ENCODE assay signal across 8 cellular contexts in the genomic region with DNA sequence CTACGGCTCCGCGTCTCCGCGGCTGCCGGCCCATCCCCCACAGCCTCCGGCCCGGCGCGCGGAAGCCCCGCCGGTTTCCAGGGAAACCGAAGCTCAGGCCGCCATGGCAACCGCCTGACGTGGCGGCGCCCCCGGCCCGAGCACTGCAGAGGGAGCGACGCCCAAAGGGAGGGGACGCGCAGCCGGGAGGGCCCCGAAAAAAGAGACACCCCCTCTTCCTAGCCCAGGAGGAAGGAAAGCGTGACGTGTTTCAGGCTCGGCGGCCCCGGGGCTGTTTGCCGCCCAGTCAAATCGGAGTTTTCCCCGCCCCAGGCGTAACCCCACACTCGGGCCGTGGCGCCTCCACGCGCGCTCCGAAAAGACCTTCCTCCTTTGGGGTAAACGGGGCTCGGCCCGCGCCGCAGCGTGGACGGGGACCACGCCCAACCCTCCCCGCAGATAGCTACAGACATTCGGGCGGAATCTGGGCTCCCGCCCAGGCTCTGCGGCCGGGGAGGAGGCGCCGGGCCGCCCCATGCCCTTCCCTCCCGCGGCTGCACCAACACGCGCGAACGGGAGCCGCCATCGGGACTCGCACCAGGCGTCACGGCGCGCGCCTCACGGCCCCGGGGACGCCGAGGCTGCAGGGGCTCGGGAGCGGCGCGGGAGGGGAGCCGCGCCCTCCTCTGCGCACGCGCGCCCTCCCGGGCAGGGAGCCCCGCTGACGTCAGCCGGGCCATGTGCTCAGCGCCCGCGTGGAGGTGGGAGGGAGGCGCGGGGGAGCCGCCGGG. TPM values are rescaled to one million over a fixed set of nuclear protein-coding genes. Genes with fewer than 3 reads are reported as not detected.
DNase-seq lines count a peak whose midpoint lies in the region; ATAC-seq and TF ChIP-seq lines count a peak whose summit lies in the region.

No MANE protein-coding gene starts in this region.

- peak overlapping the region; percentile 72 to 87 (median 78) for H3K4me3 ChIP-seq in right lobe of liver

- peaks cover 0 to 33% (median 18%) of the 10 kb centered on the region in 4 donors for H3K4me1 ChIP-seq in right lobe of liver

- ATAC-seq in GM19023 (IDR thresholded peaks at IDR 0.05; ENCODE audit: unreplicated experiment) (peak; percentile 36), HG03175 (IDR thresholded peaks at IDR 0.05; ENCODE audit: unreplicated experiment) (peak; percentile 45), right lobe of liver (peak; percentile 47 to 68 (median 61))

- H3K27me3 ChIP-seq in right lobe of liver, result no peaks in the 10 kb centered on the region

- no peaks in the 10 kb centered on the region for H3K36me3 ChIP-seq in right lobe of liver

- H3K9me3 ChIP-seq in right lobe of liver, result no peaks in the 10 kb centered on the region

- no peak for TF ChIP-seq CTCF in right lobe of liver (IDR thresholded peaks at IDR 0.05)

- peak; percentile 77 for TF ChIP-seq POLR2A in right lobe of liver (IDR thresholded peaks at IDR 0.05)

- WGBS in right lobe of liver (ENCODE audit: insufficient coverage, low coverage, low lambda C conversion rate, missing lambda C conversion rate), result 0% methylated on average over 7 of the region's 99 CpGs

- peak; percentile 21 to 30 for DNase-seq in AML-193 (lab: John Stamatoyannopoulos, UW)
- DNase-seq in NCI-H510A treated with DMSO at 0.1 percent for 48 hours (lab: John Stamatoyannopoulos, UW), result peak; percentile 61
- peak; percentile 87 to 92 for DNase-seq in activated CD4-positive, alpha-beta T cell treated with anti-CD3 and anti-CD28 coated beads, Interleukin-2, amount 50 U/mL, for 4 hours
- DNase-seq in dermis blood vessel endothelial cell, result peak; percentile 92
- DNase-seq in right lobe of liver, result peak; percentile 94 to 95 (median 95)
- DNase-seq in stimulated activated CD4-positive, alpha-beta T cell treated with anti-CD3 and anti-CD28 coated beads, Interleukin-4, amount 100 ng/mL, for 1 hour, result peak; percentile 90

- intact Hi-C loops in right lobe of liver (cut with DNase I), result no loop called here

- H3K27ac ChIP-seq in right lobe of liver, result peak overlapping the region; percentile 90 to 99 (median 98)

RNA-seq across cellular contexts. Expression of a gene that starts 7.5 kb away (rescaled TPM):
- total RNA-seq in dermis blood vessel endothelial cell, result 3.9 and 5.1 TPM in 2 replicates
- total RNA-seq in right lobe of liver, result 10 to 100 TPM in 2 of 6 experiments, 1 to 10 TPM in 4; 3.3 to 12.6 (median 7.0) TPM

RNA-seq across cellular contexts. Expression of a gene that starts 56.1 kb away (rescaled TPM):
- 52.6 and 70.3 TPM in 2 replicates for total RNA-seq in dermis blood vessel endothelial cell
- 10 to 100 TPM in 4 of 6 experiments, 1 to 10 TPM in 2; 6.0 to 17.2 (median 13.2) TPM for total RNA-seq in right lobe of liver

RNA-seq across cellular contexts. Expression of a gene that starts 57.1 kb away (rescaled TPM):
- 44.8 and 56.3 TPM in 2 replicates for total RNA-seq in dermis blood vessel endothelial cell
- total RNA-seq in right lobe of liver, result 10 to 100 TPM in 5 of 6 experiments, 1 to 10 TPM in 1; 9.7 to 26.2 (median 13.1) TPM

Comparison
In these comparisons a context has a peak if more than half of its experiments do, and no peak if none do; other contexts are left out.
1. Peak in every context shown above with its lines: DNase-seq, ATAC-seq, H3K4me3 ChIP-seq and H3K27ac ChIP-seq.
2. DNase-seq: peak in every context shown above with its lines; median percentile 95 in right lobe of liver; 92 in dermis blood vessel endothelial cell; 90 in stimulated activated CD4-positive, alpha-beta T cell treated with anti-CD3 and anti-CD28 coated beads, Interleukin-4, amount 100 ng/mL, for 1 hour; 90 in activated CD4-positive, alpha-beta T cell treated with anti-CD3 and anti-CD28 coated beads, Interleukin-2, amount 50 U/mL, for 4 hours; 61 in NCI-H510A treated with DMSO at 0.1 percent for 48 hours; 26 in AML-193.